Comparison of ENCODE assay signal across 28 cellular contexts in genomic region chr1:76408303-76408702, GRCh38.
"Had no signal": no experiment of that assay in that cellular context is flagged by ENCODE, and none has a peak within 500 bp of the region (broad histone marks: within the 10 kb centered on the region; RNA-seq: fewer than 3 reads in every experiment).

No MANE protein-coding gene starts in this region.

- H3K27me3 ChIP-seq: colonic mucosa, gastroesophageal sphincter, heart right ventricle, left lung, neutrophil, pancreas, right atrium auricular region, stomach, testis, tibial artery had no signal

- ATAC-seq: esophagus mucosa, gastroesophageal sphincter, heart right ventricle, left cardiac atrium, left lung, natural killer cell, pancreas, sciatic nerve had no signal

- H3K4me3 Mint-ChIP-seq: dendritic cell treated with granulocyte-macrophage colony-stimulating factor and Interleukin-4, amounts not matched to agents 40 ng/mL and 50 ng/mL, for 4 days; endodermal cell; natural killer cell; type B pancreatic cell had no signal

- H3K4me1 ChIP-seq: colonic mucosa, gastroesophageal sphincter, heart right ventricle, left lung, pancreas, right atrium auricular region, stomach, testis, tibial artery had no signal

- H3K27ac ChIP-seq: colonic mucosa, epithelial cell of prostate, gastroesophageal sphincter, heart right ventricle, left lung, neutrophil, pancreas, right atrium auricular region, stomach, testis, tibial artery had no signal

- H3K4me3 ChIP-seq: colonic mucosa, gastroesophageal sphincter, heart right ventricle, left lung, pancreas, right atrium auricular region, smooth muscle cell, stomach, testis, tibial artery had no signal

- H3K9me3 ChIP-seq: colonic mucosa, gastroesophageal sphincter, heart right ventricle, left lung, neutrophil, pancreas, right atrium auricular region, stomach, testis, tibial artery had no signal

- H3K36me3 Mint-ChIP-seq: natural killer cell, type B pancreatic cell had no signal

- H3K4me2 ChIP-seq: smooth muscle cell had no signal

- H3K27me3 Mint-ChIP-seq: dendritic cell treated with granulocyte-macrophage colony-stimulating factor and Interleukin-4, amounts not matched to agents 40 ng/mL and 50 ng/mL, for 4 days; progenitor cell of endocrine pancreas; type B pancreatic cell had no signal

- DNase-seq: colonic mucosa; effector CD8-positive, alpha-beta T cell; endodermal cell; foreskin fibroblast; glutamatergic neuron; heart right ventricle; left cardiac atrium; left lung; natural killer cell; pancreas; stimulated activated CD4-positive, alpha-beta T cell treated with anti-CD3 and anti-CD28 coated beads, Interleukin-12 subunit alpha, Interleukin-12 subunit beta, amount 100 ng/mL, for 4 hours; stimulated activated CD4-positive, alpha-beta T cell treated with anti-CD3 and anti-CD28 coated beads, Interleukin-1b, Interleukin-23, amount 100 ng/mL, for 48 hours; stimulated activated CD4-positive, alpha-beta T cell treated with anti-CD3 and anti-CD28 coated beads, Interleukin-4, amount 100 ng/mL, for 1 hour; stimulated activated CD8-positive, alpha-beta memory T cell treated with anti-CD3 and anti-CD28 coated beads, Interleukin-4, amount 100 ng/mL, for 48 hours; stimulated activated naive CD4-positive, alpha-beta T cell treated with Interleukin-2 at 50 U/mL for 16 hours; stomach; testis; tibial artery had no signal

- H3K27ac Mint-ChIP-seq: dendritic cell treated with granulocyte-macrophage colony-stimulating factor and Interleukin-4, amounts not matched to agents 40 ng/mL and 50 ng/mL, for 4 days; endodermal cell; natural killer cell; progenitor cell of endocrine pancreas; type B pancreatic cell had no signal

- H3K9me3 Mint-ChIP-seq: endodermal cell, type B pancreatic cell had no signal

- H3K36me3 ChIP-seq: colonic mucosa, gastroesophageal sphincter, heart right ventricle, left lung, neutrophil, pancreas, right atrium auricular region, stomach, tibial artery had no signal

- H3K4me1 Mint-ChIP-seq: natural killer cell had no signal
